ENCODE assay signal across 1 cellular context in the genomic region with DNA sequence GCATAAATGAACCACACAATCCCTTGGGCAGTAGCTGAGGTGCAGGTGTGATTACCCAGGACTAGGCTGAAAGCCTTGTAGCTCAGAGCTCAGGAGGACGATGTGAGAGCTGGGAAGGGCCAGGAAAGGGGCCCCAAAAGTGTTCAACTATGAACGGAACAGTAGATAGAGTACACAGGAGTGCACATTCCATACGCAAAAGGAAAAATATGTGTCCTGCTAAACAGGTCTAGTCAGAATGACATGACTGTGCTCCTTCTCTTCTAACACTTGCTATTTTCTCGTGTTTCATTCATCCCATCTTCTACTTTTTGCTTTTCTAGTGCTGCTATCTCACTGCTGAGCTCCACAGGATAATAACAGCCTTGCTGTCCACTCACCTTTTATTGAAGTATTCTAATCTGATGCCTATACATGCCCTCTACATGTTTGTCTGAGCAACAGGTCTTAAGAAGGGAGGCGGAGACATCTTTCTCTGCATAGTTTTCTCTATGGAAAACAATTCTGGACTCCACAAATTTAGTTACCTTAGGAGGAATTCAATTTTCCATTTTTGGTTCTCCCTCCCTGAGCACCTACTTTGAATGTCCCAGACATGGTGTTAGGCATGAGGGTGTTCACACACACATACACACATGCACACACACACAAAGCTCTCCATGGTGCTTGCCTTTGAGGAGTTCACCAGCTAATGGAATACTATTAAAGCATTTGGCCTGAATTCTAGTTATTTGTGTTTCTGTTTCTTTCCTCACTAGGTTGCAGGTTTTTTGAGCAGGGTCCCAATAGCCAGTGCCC.
TF ChIP-seq lines count a peak whose summit lies in the region.

No MANE protein-coding gene starts in this region.

TF ChIP-seq in HepG2, 621 proteins besides CTCF, POLR2A, EP300 and RAD21:
- TF ChIP-seq MZF1 (CRISPR knock-in tag; IDR thresholded peaks at IDR 0.05; ENCODE audit: borderline replicate concordance), result no peak
- TF ChIP-seq FOXO4 (CRISPR knock-in tag; conservative IDR thresholded peaks at IDR 0.05), result 0 out of 2 replicates have a peak, but pooled peaks have one; percentile 43
- TF ChIP-seq ZNF333 (CRISPR knock-in tag; IDR thresholded peaks at IDR 0.05; ENCODE audit: borderline replicate concordance), result no peak
- 0 out of 2 replicates have a peak, but pooled peaks have one; percentile 27 for TF ChIP-seq ZBTB14 (CRISPR knock-in tag; IDR thresholded peaks at IDR 0.05)
- TF ChIP-seq MED1 (CRISPR knock-in tag; IDR thresholded peaks at IDR 0.05), result 0 out of 2 replicates have a peak, but pooled peaks have one; percentile 11
- TF ChIP-seq LCORL (IDR thresholded peaks at IDR 0.05), result no peak
- TF ChIP-seq LCORL (CRISPR knock-in tag; IDR thresholded peaks at IDR 0.05), result 0 out of 2 replicates have a peak, but pooled peaks have one; percentile 13
- TF ChIP-seq, protein P1, sequence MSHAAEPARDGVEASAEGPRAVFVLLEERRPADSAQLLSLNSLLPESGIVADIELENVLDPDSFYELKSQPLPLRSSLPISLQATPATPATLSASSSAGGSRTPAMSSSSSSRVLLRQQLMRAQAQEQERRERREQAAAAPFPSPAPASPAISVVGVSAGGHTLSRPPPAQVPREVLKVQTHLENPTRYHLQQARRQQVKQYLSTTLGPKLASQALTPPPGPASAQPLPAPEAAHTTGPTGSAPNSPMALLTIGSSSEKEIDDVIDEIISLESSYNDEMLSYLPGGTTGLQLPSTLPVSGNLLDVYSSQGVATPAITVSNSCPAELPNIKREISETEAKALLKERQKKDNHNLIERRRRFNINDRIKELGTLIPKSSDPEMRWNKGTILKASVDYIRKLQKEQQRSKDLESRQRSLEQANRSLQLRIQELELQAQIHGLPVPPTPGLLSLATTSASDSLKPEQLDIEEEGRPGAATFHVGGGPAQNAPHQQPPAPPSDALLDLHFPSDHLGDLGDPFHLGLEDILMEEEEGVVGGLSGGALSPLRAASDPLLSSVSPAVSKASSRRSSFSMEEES (CRISPR knock-in tag; IDR thresholded peaks at IDR 0.05), result no peak
- TF ChIP-seq ZNF547 (CRISPR knock-in tag; IDR thresholded peaks at IDR 0.05), result no peak
